Comparison of ENCODE assay signal across 31 cellular contexts in the genomic region with DNA sequence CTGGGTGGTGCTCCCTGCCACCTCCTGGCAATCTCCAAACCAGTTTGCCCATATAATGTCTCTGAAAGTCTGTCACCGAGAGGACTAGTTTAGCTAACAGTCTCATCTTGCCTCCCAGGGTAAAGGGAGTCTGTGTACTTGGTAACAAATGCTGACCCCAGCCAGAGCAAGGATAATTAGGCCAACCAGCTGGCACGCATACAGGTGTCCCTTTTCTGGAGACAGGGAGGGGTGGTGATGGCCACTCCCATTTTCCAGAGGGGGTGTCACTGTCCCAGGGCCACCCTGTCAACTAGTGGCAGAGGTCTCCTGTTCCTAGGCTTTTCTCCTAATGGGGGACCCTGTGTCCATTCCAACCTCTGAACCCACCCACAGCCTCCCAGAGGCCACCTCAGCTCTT. TPM values are rescaled to one million over a fixed set of nuclear protein-coding genes. Genes with fewer than 3 reads are reported as not detected.
"Had no signal": no experiment of that assay in that cellular context is flagged by ENCODE, and none has a peak within 500 bp of the region (broad histone marks: within the 10 kb centered on the region; RNA-seq: fewer than 3 reads in every experiment).

No MANE protein-coding gene starts in this region.

- H3K27me3 ChIP-seq: brain microvascular endothelial cell had no signal

- H3K9ac ChIP-seq: KMS-11 had no signal

- DNase-seq: activated CD4-positive, alpha-beta memory T cell treated with anti-CD3 and anti-CD28 coated beads, Interleukin-2, amount 10 ng/mL, durations not matched to agents 7 days and 5 days; activated CD4-positive, alpha-beta T cell treated with anti-CD3 and anti-CD28 coated beads for 1 hour; activated CD4-positive, alpha-beta T cell treated with anti-CD3 and anti-CD28 coated beads for 48 hours; activated CD4-positive, CD25-positive, alpha-beta regulatory T cell; activated CD8-positive, alpha-beta memory T cell treated with anti-CD3 and anti-CD28 coated beads for 24 hours; activated CD8-positive, alpha-beta memory T cell treated with anti-CD3 and anti-CD28 coated beads, Interleukin-2, amount 10 ng/mL, durations not matched to agents 7 days and 5 days; activated CD8-positive, alpha-beta memory T cell treated with anti-CD3 and anti-CD28 coated beads, Interleukin-2, amount 50 U/mL, for 48 hours; activated effector memory CD4-positive, alpha-beta T cell treated with Interleukin-2 at 50 U/mL for 16 hours; activated naive CD4-positive, alpha-beta T cell treated with anti-CD3 and anti-CD28 coated beads, Interleukin-2, amount 10 ng/mL, durations not matched to agents 7 days and 5 days; activated naive CD8-positive, alpha-beta T cell treated with anti-CD3 and anti-CD28 coated beads, Interleukin-2, amount 50 U/mL, for 24 hours; activated T-cell treated with anti-CD3 and anti-CD28 coated beads, Interleukin-2, amount 50 U/mL, for 48 hours; anterior cingulate cortex; brain microvascular endothelial cell; central memory CD4-positive, alpha-beta T cell; MM.1S; MV-4-11; NCI-H1092; NCI-H1417 treated with DMSO at 0.1 percent for 48 hours; NCI-H1694 treated with DMSO at 0.1 percent for 48 hours; NCI-H2029; NCI-H510A; NCI-H526; SIG-M5; T-cell; T-helper 17 cell; WERI-Rb-1 had no signal

- ATAC-seq: activated CD8-positive, alpha-beta memory T cell treated with anti-CD3 and anti-CD28 coated beads, Interleukin-2, amount 10 ng/mL, durations not matched to agents 7 days and 5 days; activated naive CD8-positive, alpha-beta T cell treated with anti-CD3 and anti-CD28 coated beads, Interleukin-2, amount 50 U/mL, for 24 hours; Panc1; SK-N-SH treated with all-trans-retinoic acid at 6 μM for 48 hours; T-cell; T-helper 17 cell had no signal

- H3K27ac ChIP-seq: brain microvascular endothelial cell, KMS-11, WERI-Rb-1 had no signal

- H3K36me3 ChIP-seq: WERI-Rb-1 had no signal

- H3K4me2 ChIP-seq: KMS-11 had no signal

RNA-seq across cellular contexts. Expression of a gene that starts 44.5 kb away (rescaled TPM):
- total RNA-seq: activated CD4-positive, alpha-beta memory T cell treated with anti-CD3 and anti-CD28 coated beads, Interleukin-2, amount 10 ng/mL, durations not matched to agents 7 days and 5 days; activated CD8-positive, alpha-beta memory T cell treated with anti-CD3 and anti-CD28 coated beads, Interleukin-2, amount 10 ng/mL, durations not matched to agents 7 days and 5 days; LHCN-M2; RPMI7951; T-helper 17 cell had no signal

RNA-seq across cellular contexts. Expression of a gene that starts 50.3 kb away (rescaled TPM):
- total RNA-seq: LHCN-M2, RPMI7951 had no signal
